Comparison of ENCODE assay signal across 20 cellular contexts in genomic region chr6:132395015-132395597, GRCh38. TPM values are rescaled to one million over a fixed set of nuclear protein-coding genes. Genes with fewer than 3 reads are reported as not detected.
DNase-seq lines count a peak whose midpoint lies in the region; ATAC-seq and TF ChIP-seq lines count a peak whose summit lies in the region.
"Had no signal": no experiment of that assay in that cellular context is flagged by ENCODE, and none has a peak within 500 bp of the region (broad histone marks: within the 10 kb centered on the region; RNA-seq: fewer than 3 reads in every experiment).

No MANE protein-coding gene starts in this region.

- H3K27me3 Mint-ChIP-seq in activated T-cell treated with anti-CD3 and anti-CD28 coated beads, Interleukin-2, amount 50 U/mL, for 72 hours (ENCODE audit: low read depth): peaks cover 85% of the 10 kb centered on the region
- H3K27me3 Mint-ChIP-seq in HFFc6 (ENCODE audit: insufficient read depth): no peaks in the 10 kb centered on the region
- H3K27me3 Mint-ChIP-seq: B cell had no signal

- no peaks in the 10 kb centered on the region for H3K27me3 ChIP-seq in mesenchymal stem cell (ENCODE audit: control insufficient read depth in 1 of 2, insufficient read depth in 1 of 2, low read length in 2 of 2)
- H3K27me3 ChIP-seq: BLaER1 had no signal

- H3K4me1 ChIP-seq in mesenchymal stem cell (ENCODE audit: control insufficient read depth, insufficient read depth, low read depth, low read length): peaks cover 3% of the 10 kb centered on the region

- H3K36me3 ChIP-seq in mesenchymal stem cell (ENCODE audit: control insufficient read depth in 1 of 2, insufficient read depth in 2 of 2, low read depth in 1 of 2, low read length in 2 of 2): peaks cover 5 to 6% of the 10 kb centered on the region in 2 experiments
- H3K36me3 ChIP-seq: BLaER1, HAP-1 had no signal

- no CpG with 5 or more reads among the region's 2 CpGs for WGBS in mesenchymal stem cell

- H3K18ac ChIP-seq in mesenchymal stem cell (ENCODE audit: low read depth in 1 of 2, low read length in 2 of 2): no peak overlapping the region

- no peak for TF ChIP-seq CTCF in HFFc6 (IDR thresholded peaks at IDR 0.05)

- H3K4ac ChIP-seq in mesenchymal stem cell (ENCODE audit: low read depth in 1 of 2, low read length in 2 of 2): no peak overlapping the region

- H2BK5ac ChIP-seq in mesenchymal stem cell (ENCODE audit: low read depth, low read length, poor library complexity, severe bottlenecking): no peak overlapping the region

- peaks cover 12 to 18% of the 10 kb centered on the region in 2 donors for H3K9me3 Mint-ChIP-seq in activated T-cell treated with anti-CD3 and anti-CD28 coated beads, Interleukin-2, amount 50 U/mL, for 72 hours
- H3K9me3 Mint-ChIP-seq in HFFc6: peaks cover 27% of the 10 kb centered on the region

- no peak overlapping the region for H3K4me2 ChIP-seq in mesenchymal stem cell (ENCODE audit: low read length, poor library complexity, severe bottlenecking)
- H3K4me2 ChIP-seq: BLaER1 had no signal

- no peak overlapping the region for H2BK120ac ChIP-seq in mesenchymal stem cell (ENCODE audit: low read depth, low read length)

- H3K9me3 ChIP-seq in mesenchymal stem cell (ENCODE audit: control insufficient read depth, low read length): peaks cover 14% of the 10 kb centered on the region
- H3K9me3 ChIP-seq: HAP-1 had no signal

- no peak overlapping the region for H3K9ac ChIP-seq in mesenchymal stem cell (ENCODE audit: low read length)
- H3K9ac ChIP-seq: BLaER1 had no signal

- H4K91ac ChIP-seq in mesenchymal stem cell (ENCODE audit: low read length): no peak overlapping the region

- H2AFZ ChIP-seq in mesenchymal stem cell (ENCODE audit: low read depth, low read length): no peak overlapping the region

- no peak overlapping the region for H3K4me3 Mint-ChIP-seq in activated T-cell treated with anti-CD3 and anti-CD28 coated beads, Interleukin-2, amount 50 U/mL, for 72 hours
- H3K4me3 Mint-ChIP-seq in HFFc6: peak overlapping the region; percentile 10; the same call in 1 of the 2 replicates
- H3K4me3 Mint-ChIP-seq: B cell; CD4-positive, CD25-positive, alpha-beta regulatory T cell; CD8-positive, alpha-beta memory T cell had no signal

- no peaks in the 10 kb centered on the region for H3K4me1 Mint-ChIP-seq in activated T-cell treated with anti-CD3 and anti-CD28 coated beads, Interleukin-2, amount 50 U/mL, for 72 hours (ENCODE audit: low read depth)
- peaks cover 95% of the 10 kb centered on the region for H3K4me1 Mint-ChIP-seq in HFFc6 (ENCODE audit: low read depth)
- H3K4me1 Mint-ChIP-seq: CD4-positive, CD25-positive, alpha-beta regulatory T cell had no signal

- no peak overlapping the region for H3K23ac ChIP-seq in mesenchymal stem cell (ENCODE audit: low read length in 2 of 2)

- peaks cover 12% of the 10 kb centered on the region for H3K79me1 ChIP-seq in mesenchymal stem cell (replicated peaks; ENCODE audit: low read length, poor library complexity, severe bottlenecking)

- H2BK15ac ChIP-seq in mesenchymal stem cell (ENCODE audit: low read depth, poor library complexity, severe bottlenecking): no peak overlapping the region

- H3K36me3 Mint-ChIP-seq in activated T-cell treated with anti-CD3 and anti-CD28 coated beads, Interleukin-2, amount 50 U/mL, for 72 hours (ENCODE audit: insufficient read depth in 2 of 2): peaks cover 4 to 19% of the 10 kb centered on the region in 2 donors
- H3K36me3 Mint-ChIP-seq in HFFc6 (ENCODE audit: low read depth): peaks cover 52% of the 10 kb centered on the region
- H3K36me3 Mint-ChIP-seq: CD4-positive, CD25-positive, alpha-beta regulatory T cell had no signal

- no peak overlapping the region for H2AK5ac ChIP-seq in mesenchymal stem cell (ENCODE audit: low read length, severe bottlenecking)

- H3K27ac Mint-ChIP-seq in activated T-cell treated with anti-CD3 and anti-CD28 coated beads, Interleukin-2, amount 50 U/mL, for 72 hours: peak overlapping the region; percentile 61
- H3K27ac Mint-ChIP-seq in HFFc6: no peak overlapping the region
- H3K27ac Mint-ChIP-seq: B cell; CD4-positive, CD25-positive, alpha-beta regulatory T cell; CD8-positive, alpha-beta memory T cell had no signal

- no peak overlapping the region for H3K4me3 ChIP-seq in mesenchymal stem cell (ENCODE audit: insufficient read depth in 1 of 2, low read depth in 1 of 2, low read length in 2 of 2)
- H3K4me3 ChIP-seq: BLaER1, GM12878, HAP-1 had no signal

- H4K8ac ChIP-seq in mesenchymal stem cell (ENCODE audit: low read length): no peak overlapping the region

- H2BK12ac ChIP-seq in mesenchymal stem cell (ENCODE audit: low read length in 2 of 2): no peak overlapping the region

- no peak for ATAC-seq in activated T-cell treated with anti-CD3 and anti-CD28 coated beads, Interleukin-2, amount 50 U/mL, for 72 hours (replicated peaks in 1 of 2)
- ATAC-seq: GM12878 had no signal

- DNase-seq in activated T-cell treated with anti-CD3 and anti-CD28 coated beads, Interleukin-2, amount 50 U/mL, for 72 hours: no peak
- no peak for DNase-seq in activated T-cell treated with anti-CD3 and anti-CD28 coated beads for 4 hours
- no peak for DNase-seq in HFFc6
- DNase-seq in OCI-M1 (lab: John Stamatoyannopoulos, UW): peak; percentile 34
- DNase-seq in OCI-M2 (lab: John Stamatoyannopoulos, UW; ENCODE audit: unreplicated experiment): no peak
- no peak for DNase-seq in mesenchymal stem cell
- DNase-seq in NK-92 treated with Interleukin-12 subunit alpha and Interleukin-12 subunit beta, amount 100 ng/mL, for 24 hours (lab: John Stamatoyannopoulos, UW): no peak
- DNase-seq: CD4-positive, CD25-positive, alpha-beta regulatory T cell; CD8-positive, alpha-beta memory T cell; DMS 273 treated with DMSO at 0.1 percent for 48 hours; DMS79; EL; GDM1; GOT3 had no signal

- no peak overlapping the region for H3K14ac ChIP-seq in mesenchymal stem cell (ENCODE audit: low read length in 2 of 2)

- H3K27ac ChIP-seq in mesenchymal stem cell (ENCODE audit: low read length, poor library complexity, severe bottlenecking): no peak overlapping the region
- H3K27ac ChIP-seq: BLaER1, C4-2B had no signal

RNA-seq across cellular contexts. Expression of gene MOXD1, which starts 6.2 kb away (rescaled TPM):
- total RNA-seq in activated T-cell treated with anti-CD3 and anti-CD28 coated beads, Interleukin-2, amount 50 U/mL, for 72 hours: not detected
- 100 to 1,000 TPM in 5 of 6 experiments, 10 to 100 TPM in 1; 85.0 to 174 (median 153) TPM for total RNA-seq in HFFc6 (2021; fragmentation: NEBNext Ultra II Directional; extraction: Animal tissue kit (Norgen Biotek cat#: 25700))
- polyA plus RNA-seq in mesenchymal stem cell (2013, experiment 1 of 2): 30.8 TPM
- polyA plus RNA-seq in mesenchymal stem cell (2013, experiment 2 of 2): 32.3 TPM
- total RNA-seq: A673; CD4-positive, CD25-positive, alpha-beta regulatory T cell; CD8-positive, alpha-beta memory T cell had no signal
- polyA plus RNA-seq: CD4-positive, CD25-positive, alpha-beta regulatory T cell had no signal

Comparison
In these comparisons a context has a peak if more than half of its experiments do, and no peak if none do; other contexts are left out.
1. RNA of gene MOXD1, which starts 6.2 kb away (total RNA-seq): 85.0 to 174 TPM in HFFc6; not detected in activated T-cell treated with anti-CD3 and anti-CD28 coated beads, Interleukin-2, amount 50 U/mL, for 72 hours; every median in the first group is over 10 times any median in the second.